13 cellular contexts compared by ENCODE assay signal in genomic region chr9:121840838-121841760, GRCh38.
DNase-seq lines count a peak whose midpoint lies in the region; ATAC-seq and TF ChIP-seq lines count a peak whose summit lies in the region.
"Had no signal": no experiment of that assay in that cellular context is flagged by ENCODE, and none has a peak within 500 bp of the region (broad histone marks: within the 10 kb centered on the region; RNA-seq: fewer than 3 reads in every experiment).

No MANE protein-coding gene starts in this region.

- H3K4me1 ChIP-seq in RWPE2 (ENCODE audit: insufficient read depth, poor library complexity, severe bottlenecking) (no peaks in the 10 kb centered on the region), MM.1S (ENCODE audit: low read length) (no peaks in the 10 kb centered on the region)

- no peaks in the 10 kb centered on the region for H3K27me3 ChIP-seq in HL-60 (ENCODE audit: insufficient read depth, poor library complexity, severe bottlenecking)
- H3K27me3 ChIP-seq in RWPE2 (ENCODE audit: insufficient read depth, poor library complexity, severe bottlenecking), result no peaks in the 10 kb centered on the region
- peaks cover 7% of the 10 kb centered on the region for H3K27me3 ChIP-seq in kidney epithelial cell (ENCODE audit: control insufficient read depth, insufficient read depth, low read length)
- no peaks in the 10 kb centered on the region for H3K27me3 ChIP-seq in MM.1S (replicated peaks; ENCODE audit: insufficient read depth, low read length)
- H3K27me3 ChIP-seq: dorsolateral prefrontal cortex had no signal

- H3F3A ChIP-seq in MM.1S (ENCODE audit: insufficient read depth, low read length), result no peaks in the 10 kb centered on the region

- peaks cover 14% of the 10 kb centered on the region for H3K9me3 Mint-ChIP-seq in stimulated activated memory B cell treated with anti-CD40 and anti-IgM and Interleukin-4, amounts not matched to agents 10 μg/mL and 1 μg/mL and 100 μg/mL, for 72 hours

- H3K9me3 ChIP-seq in RWPE2 (ENCODE audit: severe bottlenecking) (no peaks in the 10 kb centered on the region), MM.1S (replicated peaks; ENCODE audit: insufficient read depth, low read length) (no peaks in the 10 kb centered on the region)
- H3K9me3 ChIP-seq: psoas muscle had no signal

- H3K36me3 ChIP-seq in RWPE2 (ENCODE audit: low read depth), result no peaks in the 10 kb centered on the region
- H3K36me3 ChIP-seq in kidney epithelial cell (ENCODE audit: control insufficient read depth, insufficient read depth, low read length), result no peaks in the 10 kb centered on the region
- no peaks in the 10 kb centered on the region for H3K36me3 ChIP-seq in MM.1S (replicated peaks; ENCODE audit: insufficient read depth, low read length)

- DNase-seq in HL-60 (ENCODE audit: low read depth in 1 of 2, low spot score in 1 of 2) (peak; percentile 3 to 42), RWPE2 (ENCODE audit: low spot score) (peak; percentile 24), kidney epithelial cell (ENCODE audit: low read depth) (peak; percentile 10), NCI-H2171 (lab: John Stamatoyannopoulos, UW) (no peak), MM.1S (no peak), NCI-H524 (lab: John Stamatoyannopoulos, UW) (no peak)
- DNase-seq: CD4-positive, alpha-beta memory T cell; NCI-H1694; psoas muscle; stimulated activated CD4-positive, alpha-beta T cell treated with anti-CD3 and anti-CD28 coated beads, Interleukin-4, amount 100 ng/mL, for 4 hours had no signal

- H3K27ac ChIP-seq in HL-60 (replicated peaks) (no peak overlapping the region), RWPE2 (ENCODE audit: poor library complexity, severe bottlenecking) (no peak overlapping the region), MM.1S (ENCODE audit: low read length) (no peak overlapping the region)
- H3K27ac ChIP-seq: psoas muscle had no signal

- no peak overlapping the region for H3K4me2 ChIP-seq in MM.1S (ENCODE audit: low read depth, low read length)

- H3K4me3 ChIP-seq in HL-60 (replicated peaks; ENCODE audit: insufficient read depth, low read length), result no peak overlapping the region
- H3K4me3 ChIP-seq in RWPE2 (ENCODE audit: severe bottlenecking), result no peak overlapping the region
- H3K4me3 ChIP-seq in kidney epithelial cell (ENCODE audit: low read depth, low read length), result no peak overlapping the region
- H3K4me3 ChIP-seq in MM.1S (ENCODE audit: low read length), result no peak overlapping the region
- H3K4me3 ChIP-seq: dorsolateral prefrontal cortex, psoas muscle had no signal

- no peaks in the 10 kb centered on the region for H3K9me2 ChIP-seq in MM.1S (replicated peaks; ENCODE audit: insufficient read depth, low read length)

- H3K4me3 Mint-ChIP-seq in stimulated activated memory B cell treated with anti-CD40 and anti-IgM and Interleukin-4, amounts not matched to agents 10 μg/mL and 1 μg/mL and 100 μg/mL, for 72 hours, result no peak overlapping the region
- H3K4me3 Mint-ChIP-seq: CD4-positive, alpha-beta memory T cell had no signal

- no peak overlapping the region for H3K9ac ChIP-seq in MM.1S (ENCODE audit: low read length)

- no peak overlapping the region for H2AFZ ChIP-seq in MM.1S (ENCODE audit: low read length)

- no peaks in the 10 kb centered on the region for H3K79me2 ChIP-seq in MM.1S (ENCODE audit: low read length)

- ATAC-seq in RWPE2 (ENCODE audit: low read depth), result no peak
- ATAC-seq in stimulated activated memory B cell treated with anti-CD40 and anti-IgM and Interleukin-4, amounts not matched to agents 10 μg/mL and 1 μg/mL and 100 μg/mL, for 72 hours, result peak; percentile 63
- ATAC-seq: HCT116, psoas muscle had no signal

- no peaks in the 10 kb centered on the region for H4K20me1 ChIP-seq in MM.1S (ENCODE audit: insufficient read depth, low read length)

- H3K27me3 Mint-ChIP-seq in stimulated activated memory B cell treated with anti-CD40 and anti-IgM and Interleukin-4, amounts not matched to agents 10 μg/mL and 1 μg/mL and 100 μg/mL, for 72 hours, result peaks cover 7% of the 10 kb centered on the region

- peaks cover 5% of the 10 kb centered on the region for H3K4me1 Mint-ChIP-seq in stimulated activated memory B cell treated with anti-CD40 and anti-IgM and Interleukin-4, amounts not matched to agents 10 μg/mL and 1 μg/mL and 100 μg/mL, for 72 hours
- H3K4me1 Mint-ChIP-seq: CD4-positive, alpha-beta memory T cell had no signal

- TF ChIP-seq CTCF in HL-60 (IDR thresholded peaks at IDR 0.05; ENCODE audit: insufficient read depth, low read length) (no peak), RWPE2 (IDR thresholded peaks at IDR 0.05; ENCODE audit: poor library complexity, severe bottlenecking) (no peak), kidney epithelial cell (IDR thresholded peaks at IDR 0.05; ENCODE audit: insufficient read depth, low read length, poor library complexity, severe bottlenecking) (no peak), MM.1S (IDR thresholded peaks at IDR 0.05; ENCODE audit: low read length) (no peak)

- no peak overlapping the region for H3K27ac Mint-ChIP-seq in stimulated activated memory B cell treated with anti-CD40 and anti-IgM and Interleukin-4, amounts not matched to agents 10 μg/mL and 1 μg/mL and 100 μg/mL, for 72 hours
- H3K27ac Mint-ChIP-seq: CD4-positive, alpha-beta memory T cell had no signal

- peaks cover 18% of the 10 kb centered on the region for H3K36me3 Mint-ChIP-seq in stimulated activated memory B cell treated with anti-CD40 and anti-IgM and Interleukin-4, amounts not matched to agents 10 μg/mL and 1 μg/mL and 100 μg/mL, for 72 hours

Comparison
In these comparisons a context has a peak if more than half of its experiments do, and no peak if none do; other contexts are left out.
1. DNase-seq: peak in HL-60 (2 of 2), RWPE2 (single experiment) and kidney epithelial cell (single experiment); none in NCI-H2171 (single experiment), MM.1S (single experiment) and NCI-H524 (0 of 2).